ENCODE assay signal across 31 cellular contexts in genomic region chr18:2894841-2895370, GRCh38. TPM values are rescaled to one million over a fixed set of nuclear protein-coding genes. Genes with fewer than 3 reads are reported as not detected.
DNase-seq lines count a peak whose midpoint lies in the region; ATAC-seq and TF ChIP-seq lines count a peak whose summit lies in the region.
"Had no signal": no experiment of that assay in that cellular context is flagged by ENCODE, and none has a peak within 500 bp of the region (broad histone marks: within the 10 kb centered on the region; RNA-seq: fewer than 3 reads in every experiment).

No MANE protein-coding gene starts in this region.

- peaks cover 0 to 5% (median 0%) of the 10 kb centered on the region in 12 donors for H3K9me3 ChIP-seq in heart left ventricle
- H3K9me3 ChIP-seq in endodermal cell (ENCODE audit: control insufficient read depth, low read length): peaks cover 8% of the 10 kb centered on the region
- H3K9me3 ChIP-seq in vagina: no peaks in the 10 kb centered on the region
- H3K9me3 ChIP-seq: ascending aorta, colonic mucosa, neutrophil, Peyer's patch, stomach, thyroid gland had no signal

- ATAC-seq in heart left ventricle (no peak), Right ventricle myocardium superior (ENCODE audit: poor library complexity) (no peak)
- ATAC-seq: GM12878, sciatic nerve had no signal

- DNase-seq in heart left ventricle: no peak
- no peak for DNase-seq in Right ventricle myocardium superior
- DNase-seq in NB4 (ENCODE audit: low read depth): peak; percentile 28
- DNase-seq in endodermal cell: peak; percentile 49
- peak; percentile 49 for DNase-seq in retinal pigment epithelial cell (ENCODE audit: low read depth)
- DNase-seq in DMS53 treated with DMSO at 0.1 percent for 48 hours (lab: John Stamatoyannopoulos, UW; ENCODE audit: unreplicated experiment): no peak
- no peak for DNase-seq in vagina (ENCODE audit: extremely low spot score in 2 of 2)
- DNase-seq in AML-193 (lab: John Stamatoyannopoulos, UW): no peak
- DNase-seq: activated CD4-positive, alpha-beta T cell treated with anti-CD3 and anti-CD28 coated beads, Interleukin-2, amount 50 U/mL, for 48 hours; activated CD4-positive, CD25-positive, alpha-beta regulatory T cell; activated naive CD8-positive, alpha-beta T cell treated with anti-CD3 and anti-CD28 coated beads for 36 hours; colonic mucosa; DMS153; effector CD4-positive, alpha-beta T cell; HCEC 1CT; Kasumi-1; NCI-H1417 treated with DMSO at 0.1 percent for 48 hours; NCI-H2081; NCI-H345; Peyer's patch; SIG-M5; stimulated activated CD4-positive, alpha-beta T cell treated with anti-CD3 and anti-CD28 coated beads, Interleukin-12 subunit alpha, Interleukin-12 subunit beta, amount 100 ng/mL, for 4 hours; stimulated activated CD4-positive, alpha-beta T cell treated with anti-CD3 and anti-CD28 coated beads, Interleukin-2, amount 100 ng/mL, for 48 hours; stomach had no signal

- intact Hi-C loops in heart left ventricle (cut with DNase I) (loop anchor here in 2 of 10 donors (2.0 to 10.0 kb wide), 3 partner anchors 38 to 330 kb away; partner anchors contain the start of gene EMILIN2 (in 1 of the 2)), Right ventricle myocardium superior (cut with DNase I) (loop anchor here (2.0 kb wide), 1 partner anchor 38 kb away; no protein-coding TSS in a partner anchor), vagina (cut with DNase I) (no loop called here)

- H3K36me3 Mint-ChIP-seq in endodermal cell (ENCODE audit: low read depth): peaks cover 4% of the 10 kb centered on the region

- H3K4me1 Mint-ChIP-seq in endodermal cell: peaks cover 35% of the 10 kb centered on the region

- H3K27me3 Mint-ChIP-seq in endodermal cell (ENCODE audit: insufficient read depth): peaks cover 42% of the 10 kb centered on the region
- H3K27me3 Mint-ChIP-seq: activated naive CD8-positive, alpha-beta T cell treated with anti-CD3 and anti-CD28 coated beads for 36 hours had no signal

- peaks cover 0 to 14% (median 0%) of the 10 kb centered on the region in 9 donors for H3K36me3 ChIP-seq in heart left ventricle
- H3K36me3 ChIP-seq in endodermal cell (ENCODE audit: control insufficient read depth, insufficient read depth, low read length): peaks cover 14% of the 10 kb centered on the region
- no peaks in the 10 kb centered on the region for H3K36me3 ChIP-seq in vagina
- H3K36me3 ChIP-seq: colonic mucosa, neutrophil, Peyer's patch, stomach, thyroid gland had no signal

- TF ChIP-seq CTCF in heart left ventricle (IDR thresholded peaks at IDR 0.05) (no peak), NB4 (IDR thresholded peaks at IDR 0.05; ENCODE audit: low read depth, low read length) (no peak), endodermal cell (conservative IDR thresholded peaks at IDR 0.05) (no peak), retinal pigment epithelial cell (conservative IDR thresholded peaks at IDR 0.05; ENCODE audit: low read depth, low read length) (no peak), vagina (IDR thresholded peaks at IDR 0.05) (no peak)

- H3K4me1 ChIP-seq in heart left ventricle (peaks cover 0 to 32% (median 15%) of the 10 kb centered on the region in 12 donors), endodermal cell (ENCODE audit: control insufficient read depth, insufficient read depth, low read length) (peaks cover 14% of the 10 kb centered on the region), vagina (peaks cover 10% of the 10 kb centered on the region)
- H3K4me1 ChIP-seq: colonic mucosa, Peyer's patch had no signal

- H3K4me3 Mint-ChIP-seq in endodermal cell: no peak overlapping the region
- H3K4me3 Mint-ChIP-seq: activated naive CD8-positive, alpha-beta T cell treated with anti-CD3 and anti-CD28 coated beads for 36 hours had no signal

- no peaks in the 10 kb centered on the region for H3K27me3 ChIP-seq in heart left ventricle
- peaks cover 16% of the 10 kb centered on the region for H3K27me3 ChIP-seq in endodermal cell (ENCODE audit: control insufficient read depth, insufficient read depth, low read length, poor library complexity, severe bottlenecking)
- no peaks in the 10 kb centered on the region for H3K27me3 ChIP-seq in vagina
- H3K27me3 ChIP-seq: ascending aorta, colonic mucosa, neutrophil, Peyer's patch, stomach, thyroid gland had no signal

- peak overlapping the region; percentile 15 to 88 (median 60) for H3K27ac ChIP-seq in heart left ventricle
- no peak overlapping the region for H3K27ac ChIP-seq in endodermal cell (ENCODE audit: low read depth, low read length)
- H3K27ac ChIP-seq in vagina: no peak overlapping the region
- H3K27ac ChIP-seq: ascending aorta, colonic mucosa, epithelial cell of prostate, neutrophil, Peyer's patch, stomach, thyroid gland had no signal

- H3K9ac ChIP-seq in endodermal cell (ENCODE audit: extremely low read depth, low read length, poor library complexity, severe bottlenecking): peak overlapping the region; percentile 19

- TF ChIP-seq POLR2A in heart left ventricle (IDR thresholded peaks at IDR 0.05): no peak
- no peak for TF ChIP-seq POLR2A in NB4 (IDR thresholded peaks at IDR 0.05; ENCODE audit: extremely low read depth, insufficient read length)
- TF ChIP-seq POLR2A in vagina (IDR thresholded peaks at IDR 0.05): no peak

- H3K4me3 ChIP-seq in heart left ventricle: no peak overlapping the region
- H3K4me3 ChIP-seq in NB4 (ENCODE audit: low read depth, low read length): no peak overlapping the region
- peak overlapping the region; percentile 33 for H3K4me3 ChIP-seq in endodermal cell (ENCODE audit: low read length)
- H3K4me3 ChIP-seq in retinal pigment epithelial cell (ENCODE audit: low read length): no peak overlapping the region
- H3K4me3 ChIP-seq in vagina: no peak overlapping the region
- H3K4me3 ChIP-seq: ascending aorta, colonic mucosa, GM12878, Peyer's patch, stomach, thyroid gland had no signal

- H3K27ac Mint-ChIP-seq in endodermal cell: peak overlapping the region; percentile 54
- H3K27ac Mint-ChIP-seq: activated naive CD8-positive, alpha-beta T cell treated with anti-CD3 and anti-CD28 coated beads for 36 hours; activated T-helper 2 cell treated with anti-CD3 and anti-CD28 coated beads, Interferon-gamma antibody, Interleukin-2, Interleukin-4, amounts not matched to agents 10 μg/mL and 5 μg/mL and 100 μg/mL, durations not matched to agents 14 hours and 24 hours and 36 hours had no signal

- WGBS in heart left ventricle, 4 donors: 59 to 68% (median 62%) methylated on average over 2 of the region's 2 CpGs
- 43% methylated on average over 1 to 2 of the region's 2 CpGs for WGBS in endodermal cell (ENCODE audit: insufficient coverage in 1 of 2, insufficient read length in 1 of 2), 2 experiments

- peaks cover 7% of the 10 kb centered on the region for H3K9me3 Mint-ChIP-seq in endodermal cell

RNA-seq across cellular contexts. Expression of gene EMILIN2, which starts 48.1 kb away (rescaled TPM):
- total RNA-seq in heart left ventricle (10 to 100 TPM; 17.8 to 71.3 (median 22.6) TPM), Right ventricle myocardium superior (17.7 TPM), endodermal cell (10 to 100 TPM; 14.2 to 16.8 TPM), vagina (26.8 TPM)
- polyA plus RNA-seq in heart left ventricle: 10 to 100 TPM; 14.4 to 38.2 TPM
- polyA plus RNA-seq in endodermal cell (2013, experiment 1 of 2): 7.2 TPM
- 5.8 TPM for polyA plus RNA-seq in endodermal cell (2013, experiment 2 of 2)

Comparison
In these comparisons a context has a peak if more than half of its experiments do, and no peak if none do; other contexts are left out.
1. DNase-seq: peak in NB4 (single experiment), endodermal cell (single experiment) and retinal pigment epithelial cell (single experiment); none in heart left ventricle (0 of 5), Right ventricle myocardium superior (single experiment), DMS53 treated with DMSO at 0.1 percent for 48 hours (single experiment), vagina (0 of 2) and AML-193 (0 of 2).
2. H3K27ac ChIP-seq: peak in heart left ventricle (12 of 12); none in endodermal cell (single experiment) and vagina (single experiment).